ENCODE assay signal across 35 cellular contexts in the genomic region with DNA sequence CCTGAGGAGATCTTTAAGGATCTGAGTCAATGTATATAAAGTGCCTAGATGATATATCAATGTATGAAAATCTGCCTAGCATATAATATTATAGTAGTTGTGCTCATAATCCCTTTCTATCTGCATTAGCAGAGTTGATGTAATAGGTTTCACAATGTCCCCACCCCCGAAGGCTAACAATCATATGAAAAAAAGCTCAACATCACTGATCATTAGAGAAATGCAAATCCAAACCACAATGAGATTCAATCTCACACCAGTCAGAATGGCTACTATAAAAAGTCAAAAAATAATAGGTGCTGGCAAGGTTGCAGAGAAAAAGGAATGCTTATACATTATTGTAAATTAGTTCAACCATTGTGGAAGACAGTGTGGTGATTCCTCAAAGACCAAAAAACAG.
"Had no signal": no experiment of that assay in that cellular context is flagged by ENCODE, and none has a peak within 500 bp of the region (broad histone marks: within the 10 kb centered on the region; RNA-seq: fewer than 3 reads in every experiment).

No MANE protein-coding gene starts in this region.

- H3K4me3 ChIP-seq: MG63 had no signal

- H3K9me3 ChIP-seq: MG63 had no signal

- H3K27me3 ChIP-seq: MG63 had no signal

- DNase-seq: Karpas-422, Kasumi-1, MG63, MM.1S, MV-4-11, NCI-H1048, NCI-H1092, NCI-H1092 treated with DMSO at 0.1 percent for 48 hours, NCI-H1105, NCI-H1105 treated with DMSO at 0.1 percent for 48 hours, NCI-H1417, NCI-H1417 treated with DMSO at 0.1 percent for 48 hours, NCI-H1436, NCI-H1436 treated with DMSO at 0.1 percent for 48 hours, NCI-H146, NCI-H1694, NCI-H1694 treated with DMSO at 0.1 percent for 48 hours, NCI-H187, NCI-H187 treated with DMSO at 0.1 percent for 48 hours, NCI-H1930, NCI-H2029, NCI-H2029 treated with DMSO at 0.1 percent for 48 hours, NCI-H2081, NCI-H2081 treated with DMSO at 0.1 percent for 48 hours, NCI-H2107, NCI-H2171, NCI-H2171 treated with DMSO at 0.1 percent for 48 hours, NCI-H2227 treated with DMSO at 0.1 percent for 48 hours, NCI-H226, NCI-H345, NCI-H446, NCI-H446 treated with DMSO at 0.1 percent for 48 hours, NCI-H510A, NCI-H510A treated with DMSO at 0.1 percent for 48 hours, NCI-H524 had no signal

- H3K36me3 ChIP-seq: MG63 had no signal
